1 cellular context compared by ENCODE assay signal in genomic region chr1:160208179-160209040, GRCh38.
TF ChIP-seq lines count a peak whose summit lies in the region.

No MANE protein-coding gene starts in this region.

TF ChIP-seq in PFSK-1, 5 proteins besides CTCF, POLR2A, EP300 and RAD21 (continued from another document):
- TF ChIP-seq FOXP2 (optimal IDR thresholded peaks at IDR 0.05; ENCODE audit: borderline replicate concordance, extremely low read depth, extremely low read length, insufficient read depth), result no peak
- TF ChIP-seq TAF1 (IDR thresholded peaks at IDR 0.05; ENCODE audit: borderline replicate concordance, insufficient read depth, low read length), result no peak
